Comparison of ENCODE assay signal across 16 cellular contexts in the genomic region with DNA sequence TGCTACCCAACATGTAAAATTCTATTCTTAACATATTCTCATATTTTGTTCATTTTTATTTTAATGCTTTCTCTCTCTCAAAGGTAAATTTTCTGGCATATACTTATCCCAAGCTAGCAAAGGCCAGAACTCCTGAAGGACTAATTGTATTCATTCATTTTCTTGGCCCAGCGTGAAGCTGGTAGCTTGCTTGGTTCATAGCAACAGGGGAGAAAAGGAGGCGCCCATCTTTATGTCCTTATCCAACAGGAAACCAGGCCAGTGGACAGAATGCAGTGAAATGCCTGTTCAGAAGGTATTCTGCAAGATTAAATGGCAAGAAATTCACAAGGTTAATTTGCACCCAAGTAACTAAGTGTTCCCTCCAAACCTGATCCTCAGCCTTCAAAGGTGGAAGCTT. TPM values are rescaled to one million over a fixed set of nuclear protein-coding genes. Genes with fewer than 3 reads are reported as not detected.
DNase-seq lines count a peak whose midpoint lies in the region; ATAC-seq and TF ChIP-seq lines count a peak whose summit lies in the region.
"Had no signal": no experiment of that assay in that cellular context is flagged by ENCODE, and none has a peak within 500 bp of the region (broad histone marks: within the 10 kb centered on the region; RNA-seq: fewer than 3 reads in every experiment).

No MANE protein-coding gene starts in this region.

- ATAC-seq in Right ventricle myocardium inferior (no peak), left colon (no peak), HG03095 (IDR thresholded peaks at IDR 0.05; ENCODE audit: unreplicated experiment) (no peak)
- ATAC-seq: HCT116 had no signal

- H3K4me3 ChIP-seq in left ventricle myocardium inferior (no peak overlapping the region), PC-9 (no peak overlapping the region), mesenchymal stem cell (ENCODE audit: insufficient read depth in 1 of 2, low read depth in 1 of 2, low read length in 2 of 2) (no peak overlapping the region)
- H3K4me3 ChIP-seq: MG63 had no signal

- H3K36me3 ChIP-seq in left ventricle myocardium inferior (no peaks in the 10 kb centered on the region), PC-9 (ENCODE audit: low read depth) (peaks cover 25% of the 10 kb centered on the region), mesenchymal stem cell (ENCODE audit: control insufficient read depth in 1 of 2, insufficient read depth in 2 of 2, low read depth in 1 of 2, low read length in 2 of 2) (no peaks in the 10 kb centered on the region)
- H3K36me3 ChIP-seq: MG63 had no signal

- peaks cover 53% of the 10 kb centered on the region for H4K20me1 ChIP-seq in PC-9 (ENCODE audit: insufficient read depth)

- no peak overlapping the region for H3K18ac ChIP-seq in mesenchymal stem cell (ENCODE audit: low read depth in 1 of 2, low read length in 2 of 2)

- no peaks in the 10 kb centered on the region for H3F3A ChIP-seq in PC-9 (ENCODE audit: insufficient read depth, low read depth)

- CTCF ChIA-PET in PC-9 (lab: Charles Lee) = no interaction called here

- no peak overlapping the region for H3K23ac ChIP-seq in mesenchymal stem cell (ENCODE audit: low read length in 2 of 2)

- peaks cover 99% of the 10 kb centered on the region for H3K79me2 ChIP-seq in PC-9 (ENCODE audit: low read depth)

- H3K27ac ChIP-seq in left ventricle myocardium inferior (replicated peaks) = peak overlapping the region; percentile 13
- H3K27ac ChIP-seq in PC-9 = 0 out of 2 replicates have a peak overlapping the region, but pooled peaks have one; percentile 1
- H3K27ac ChIP-seq in mesenchymal stem cell (ENCODE audit: low read length, poor library complexity, severe bottlenecking) = no peak overlapping the region
- H3K27ac ChIP-seq: HL-60 had no signal

- H2AK5ac ChIP-seq in mesenchymal stem cell (ENCODE audit: low read length, severe bottlenecking) = no peak overlapping the region

- peaks cover 23% of the 10 kb centered on the region for H3K4me1 ChIP-seq in left ventricle myocardium inferior
- H3K4me1 ChIP-seq in PC-9 (replicated peaks; ENCODE audit: insufficient read depth) = peaks cover 44% of the 10 kb centered on the region
- peaks cover 2% of the 10 kb centered on the region for H3K4me1 ChIP-seq in mesenchymal stem cell (ENCODE audit: control insufficient read depth, insufficient read depth, low read depth, low read length)

- no peak overlapping the region for H2AFZ ChIP-seq in PC-9
- no peak overlapping the region for H2AFZ ChIP-seq in mesenchymal stem cell (ENCODE audit: low read depth, low read length)

- WGBS in mesenchymal stem cell = 93% methylated on average over 2 of the region's 2 CpGs

- no TSS peak for BruUV-seq in PC-9 (replicated peaks; lab: Mats Ljungman, UMichigan)

- no peak overlapping the region for H3K9ac ChIP-seq in mesenchymal stem cell (ENCODE audit: low read length)

- H3K4ac ChIP-seq in mesenchymal stem cell (ENCODE audit: low read depth in 1 of 2, low read length in 2 of 2) = no peak overlapping the region

- no peak overlapping the region for H2BK15ac ChIP-seq in mesenchymal stem cell (ENCODE audit: low read depth, poor library complexity, severe bottlenecking)

- no peak overlapping the region for H4K8ac ChIP-seq in mesenchymal stem cell (ENCODE audit: low read length)

- TF ChIP-seq CTCF in left ventricle myocardium inferior (IDR thresholded peaks at IDR 0.05; ENCODE audit: borderline replicate concordance) (no peak), PC-9 (conservative IDR thresholded peaks at IDR 0.05) (no peak)

- H2BK5ac ChIP-seq in mesenchymal stem cell (ENCODE audit: low read depth, low read length, poor library complexity, severe bottlenecking) = no peak overlapping the region

- POLR2A ChIA-PET in PC-9 (lab: Charles Lee; ENCODE audit: unreplicated experiment) = no interaction called here

- no peak overlapping the region for H2BK12ac ChIP-seq in mesenchymal stem cell (ENCODE audit: low read length in 2 of 2)

- DNase-seq in left ventricle myocardium inferior (no peak), Right ventricle myocardium inferior (ENCODE audit: missing footprints) (no peak), PC-9 (no peak), mesenchymal stem cell (no peak), HUDEP-2 (lab: John Stamatoyannopoulos, UW; ENCODE audit: unreplicated experiment in 76 of 76) (no peak), left colon (no peak)
- DNase-seq in activated CD8-positive, alpha-beta memory T cell treated with anti-CD3 and anti-CD28 coated beads for 24 hours = no peak
- DNase-seq: Caco-2, KG1, MG63, NCI-H187 treated with DMSO at 0.1 percent for 48 hours, NCI-H526 had no signal

- H3K9me3 ChIP-seq in left ventricle myocardium inferior (replicated peaks) (no peaks in the 10 kb centered on the region), PC-9 (ENCODE audit: insufficient read depth, low read depth) (no peaks in the 10 kb centered on the region), mesenchymal stem cell (ENCODE audit: control insufficient read depth, low read length) (no peaks in the 10 kb centered on the region)
- H3K9me3 ChIP-seq: Caco-2, MG63 had no signal

- no peaks in the 10 kb centered on the region for H3K79me1 ChIP-seq in mesenchymal stem cell (replicated peaks; ENCODE audit: low read length, poor library complexity, severe bottlenecking)

- H3K27me3 ChIP-seq in left ventricle myocardium inferior (ENCODE audit: low read depth) (peaks cover 28% of the 10 kb centered on the region), PC-9 (ENCODE audit: insufficient read depth, low read depth) (no peaks in the 10 kb centered on the region), mesenchymal stem cell (ENCODE audit: control insufficient read depth in 1 of 2, insufficient read depth in 1 of 2, low read length in 2 of 2) (no peaks in the 10 kb centered on the region)

- H3K9me2 ChIP-seq in PC-9 (ENCODE audit: insufficient read depth) = no peaks in the 10 kb centered on the region; the same call in 1 of the 2 replicates

- H2BK120ac ChIP-seq in mesenchymal stem cell (ENCODE audit: low read depth, low read length) = no peak overlapping the region

- no peak overlapping the region for H3K14ac ChIP-seq in mesenchymal stem cell (ENCODE audit: low read length in 2 of 2)

- intact Hi-C loops in left ventricle myocardium inferior (cut with micrococcal nuclease) = no loop called here
- intact Hi-C loops in Right ventricle myocardium inferior (cut with DNase I) = no loop called here
- intact Hi-C loops in PC-9 (cut with micrococcal nuclease; ENCODE audit: unreplicated experiment) = no loop called here
- intact Hi-C loops in left colon (cut with DNase I, micrococcal nuclease) = no loop called here

- H4K91ac ChIP-seq in mesenchymal stem cell (ENCODE audit: low read length) = no peak overlapping the region

- peak overlapping the region; percentile 98 for H3K4me2 ChIP-seq in PC-9
- peak overlapping the region; percentile 34 for H3K4me2 ChIP-seq in mesenchymal stem cell (ENCODE audit: low read length, poor library complexity, severe bottlenecking)

RNA-seq across cellular contexts. Expression of a gene that starts 5.7 kb away (rescaled TPM):
- total RNA-seq in left ventricle myocardium inferior (28.2 TPM), Right ventricle myocardium inferior (28.5 TPM), PC-9 (2021) (38.0 and 42.7 TPM in 2 replicates), left colon (10 to 100 TPM; 10.4 to 19.1 TPM)
- 3.6 TPM for polyA plus RNA-seq in mesenchymal stem cell (2013, experiment 1 of 2)
- 4.0 TPM for polyA plus RNA-seq in mesenchymal stem cell (2013, experiment 2 of 2)
- polyA plus RNA-seq: CD14-positive monocyte had no signal
